29 cellular contexts compared by ENCODE assay signal in the genomic region with DNA sequence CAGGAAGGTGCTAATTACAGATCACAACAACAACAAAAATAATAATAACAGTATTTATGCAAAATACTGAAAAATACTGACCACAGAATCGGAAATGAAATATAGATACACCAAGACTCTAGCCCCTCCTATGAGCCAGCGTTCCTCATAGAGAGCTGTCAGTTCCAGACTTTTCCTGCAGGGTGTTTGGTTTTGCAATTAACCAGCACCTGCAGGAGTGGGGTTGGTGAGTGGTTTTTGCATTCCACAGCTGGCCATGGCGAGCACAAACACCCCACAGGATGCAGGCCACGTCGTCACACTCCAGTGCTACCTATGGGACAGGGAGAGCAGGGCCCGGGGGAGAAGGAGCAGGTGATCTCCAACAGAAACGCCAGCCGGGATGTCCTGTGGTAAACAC.
"Had no signal": no experiment of that assay in that cellular context is flagged by ENCODE, and none has a peak within 500 bp of the region (broad histone marks: within the 10 kb centered on the region; RNA-seq: fewer than 3 reads in every experiment).

No MANE protein-coding gene starts in this region.

- DNase-seq: activated B cell treated with CpG ODN at 0.5 μM for 24 hours; activated CD4-positive, alpha-beta T cell treated with anti-CD3 and anti-CD28 coated beads, Interleukin-2, amount 50 U/mL, for 1 hour; activated CD8-positive, alpha-beta T cell treated with anti-CD3 and anti-CD28 coated beads for 36 hours; activated gamma-delta T cell treated with Interleukin-2 at 50 U/mL for 16 hours; activated naive CD4-positive, alpha-beta T cell treated with anti-CD3 and anti-CD28 coated beads, Interleukin-2, amount 50 U/mL, for 16 hours; activated T-cell treated with anti-CD3 and anti-CD28 coated beads, Interleukin-2, amount 50 U/mL, for 4 hours; amniotic stem cell; caudate nucleus; foreskin melanocyte; mammary epithelial cell; naive B cell; nephron progenitor cell; ovary; retina; stimulated activated CD4-positive, alpha-beta T cell treated with anti-CD3 and anti-CD28 coated beads, Interleukin-15, amount 100 ng/mL, for 24 hours; stimulated activated CD4-positive, alpha-beta T cell treated with anti-CD3 and anti-CD28 coated beads, Interleukin-2, amount 100 ng/mL, for 24 hours; stimulated activated naive CD4-positive, alpha-beta T cell treated with Interleukin-2 at 50 U/mL for 16 hours; T-helper 1 cell; testis; transverse colon; uterus had no signal

- FAIRE-seq: astrocyte, keratinocyte had no signal

- H3K4me3 ChIP-seq: hepatocyte, ovary, prostate gland, testis, transverse colon, uterus had no signal

- H3K4me3 Mint-ChIP-seq: activated B cell treated with CpG ODN at 0.5 μM for 24 hours; activated CD8-positive, alpha-beta T cell treated with anti-CD3 and anti-CD28 coated beads for 36 hours; activated T-cell treated with anti-CD3 and anti-CD28 coated beads, Interleukin-2, amount 50 U/mL, for 4 hours; activated T-helper 17 cell treated with anti-CD3 and anti-CD28 coated beads, Interleukin-2, amount 50 U/mL, for 72 hours; naive B cell; nephron progenitor cell; T-helper 2 cell treated with Interferon-gamma antibody and Interleukin-4, amounts not matched to agents 5 μg/mL and 100 μg/mL, for 36 hours had no signal

- H3K4me1 ChIP-seq: prostate gland, testis, transverse colon, uterus had no signal

- H3K36me3 Mint-ChIP-seq: naive B cell had no signal

- H3K9me3 ChIP-seq: ovary, prostate gland, testis, transverse colon, uterus had no signal

- H3K27ac Mint-ChIP-seq: activated B cell treated with CpG ODN at 0.5 μM for 24 hours; activated CD8-positive, alpha-beta T cell treated with anti-CD3 and anti-CD28 coated beads for 36 hours; activated T-helper 17 cell treated with anti-CD3 and anti-CD28 coated beads, Interleukin-2, amount 50 U/mL, for 72 hours; nephron progenitor cell; T-helper 2 cell treated with Interferon-gamma antibody and Interleukin-4, amounts not matched to agents 5 μg/mL and 100 μg/mL, for 36 hours had no signal

- H2AFZ ChIP-seq: hepatocyte had no signal

- H3K4me2 ChIP-seq: hepatocyte had no signal

- ATAC-seq: activated CD8-positive, alpha-beta T cell treated with anti-CD3 and anti-CD28 coated beads for 36 hours; activated T-cell treated with anti-CD3 and anti-CD28 coated beads, Interleukin-2, amount 50 U/mL, for 4 hours; activated T-helper 17 cell treated with anti-CD3 and anti-CD28 coated beads, Interleukin-2, amount 50 U/mL, for 72 hours; esophagus mucosa; left lobe of liver had no signal

- H3K27ac ChIP-seq: hepatocyte, ovary, prostate gland, testis, transverse colon, uterus had no signal

- H3K4me1 Mint-ChIP-seq: activated B cell treated with CpG ODN at 0.5 μM for 24 hours; activated T-helper 17 cell treated with anti-CD3 and anti-CD28 coated beads, Interleukin-2, amount 50 U/mL, for 72 hours; naive B cell; nephron progenitor cell had no signal

- H3K9me3 Mint-ChIP-seq: activated B cell treated with CpG ODN at 0.5 μM for 24 hours; activated CD8-positive, alpha-beta T cell treated with anti-CD3 and anti-CD28 coated beads for 36 hours; activated T-cell treated with anti-CD3 and anti-CD28 coated beads, Interleukin-2, amount 50 U/mL, for 4 hours; activated T-helper 17 cell treated with anti-CD3 and anti-CD28 coated beads, Interleukin-2, amount 50 U/mL, for 72 hours; T-helper 2 cell treated with Interferon-gamma antibody and Interleukin-4, amounts not matched to agents 5 μg/mL and 100 μg/mL, for 36 hours had no signal

- H3K79me2 ChIP-seq: hepatocyte had no signal

- H3K36me3 ChIP-seq: ovary, prostate gland, transverse colon, uterus had no signal

- H3K27me3 ChIP-seq: hepatocyte, ovary, testis, transverse colon, uterus had no signal
